ENCODE assay signal across 11 cellular contexts in the genomic region with DNA sequence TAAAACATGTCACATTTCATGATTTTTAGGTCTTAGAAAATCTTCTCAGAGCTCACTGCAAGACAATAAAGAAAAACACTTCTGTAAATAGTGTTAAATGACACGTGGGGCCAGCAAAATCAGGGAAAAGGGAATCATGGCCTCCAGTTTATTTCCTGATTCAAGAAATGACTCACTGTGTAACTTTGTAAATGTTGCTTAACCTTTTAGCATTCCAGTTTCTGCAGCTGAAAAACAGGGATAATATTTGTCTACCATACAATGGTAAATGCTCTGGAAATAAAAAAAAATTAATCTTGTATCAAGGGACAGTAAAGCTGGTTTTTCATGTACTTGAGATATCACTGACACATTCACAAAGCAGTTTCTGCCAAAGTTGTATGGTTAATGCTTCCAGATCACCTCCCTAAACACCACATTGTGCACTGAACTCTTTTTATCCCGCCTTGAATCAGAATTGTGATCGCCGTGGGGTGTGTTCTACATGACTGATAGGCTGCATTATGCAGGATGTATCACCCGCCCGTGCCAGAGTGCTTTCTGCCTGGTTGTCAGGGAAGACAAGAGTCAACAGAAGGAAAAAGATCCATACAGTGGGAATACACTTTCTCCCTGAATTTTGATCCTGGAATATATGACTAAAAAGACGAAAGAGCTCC.
DNase-seq lines count a peak whose midpoint lies in the region; ATAC-seq and TF ChIP-seq lines count a peak whose summit lies in the region.
"Had no signal": no experiment of that assay in that cellular context is flagged by ENCODE, and none has a peak within 500 bp of the region (broad histone marks: within the 10 kb centered on the region; RNA-seq: fewer than 3 reads in every experiment).

No MANE protein-coding gene starts in this region.

- DNase-seq in AG10803 (ENCODE audit: low read depth), result peak; percentile 76
- DNase-seq in MG63, result peak; percentile 83
- DNase-seq in dermis microvascular lymphatic vessel endothelial cell (ENCODE audit: low read depth in 2 of 2), result peak; percentile 79
- DNase-seq in mucosa of descending colon, result peak; percentile 62 to 74 (median 66)
- DNase-seq in effector memory CD8-positive, alpha-beta T cell, result no peak
- no peak for DNase-seq in COR-L47 (lab: John Stamatoyannopoulos, UW)
- no peak for DNase-seq in GM19238 (ENCODE audit: insufficient read length, low spot score)
- no peak for DNase-seq in stimulated activated naive B cell treated with anti-CD40 and anti-IgM and Interleukin-4, amounts not matched to agents 10 μg/mL and 1 μg/mL and 100 μg/mL, for 72 hours
- DNase-seq: activated effector memory CD4-positive, alpha-beta T cell treated with Interleukin-2 at 50 U/mL for 16 hours; C1 segment of cervical spinal cord; substantia nigra had no signal

- no peaks in the 10 kb centered on the region for H3K36me3 Mint-ChIP-seq in effector memory CD8-positive, alpha-beta T cell (ENCODE audit: insufficient read depth)
- H3K36me3 Mint-ChIP-seq in stimulated activated naive B cell treated with anti-CD40 and anti-IgM and Interleukin-4, amounts not matched to agents 10 μg/mL and 1 μg/mL and 100 μg/mL, for 72 hours, result peaks cover 4 to 5% of the 10 kb centered on the region in 2 donors

- peak; percentile 94 for ATAC-seq in mucosa of descending colon
- ATAC-seq in effector memory CD8-positive, alpha-beta T cell (replicated peaks), result no peak
- ATAC-seq in stimulated activated naive B cell treated with anti-CD40 and anti-IgM and Interleukin-4, amounts not matched to agents 10 μg/mL and 1 μg/mL and 100 μg/mL, for 72 hours (replicated peaks), result no peak

- no peaks in the 10 kb centered on the region for H3K27me3 Mint-ChIP-seq in effector memory CD8-positive, alpha-beta T cell
- no peaks in the 10 kb centered on the region for H3K27me3 Mint-ChIP-seq in stimulated activated naive B cell treated with anti-CD40 and anti-IgM and Interleukin-4, amounts not matched to agents 10 μg/mL and 1 μg/mL and 100 μg/mL, for 72 hours

- H3K4me3 ChIP-seq in AG10803 (ENCODE audit: low read length), result no peak overlapping the region
- peak overlapping the region; percentile 14 for H3K4me3 ChIP-seq in MG63
- H3K4me3 ChIP-seq in mucosa of descending colon, result no peak overlapping the region

- no peaks in the 10 kb centered on the region for H3K9me3 ChIP-seq in MG63
- H3K9me3 ChIP-seq in mucosa of descending colon, result no peaks in the 10 kb centered on the region

- no peaks in the 10 kb centered on the region for H3K36me3 ChIP-seq in MG63
- no peaks in the 10 kb centered on the region for H3K36me3 ChIP-seq in mucosa of descending colon (ENCODE audit: low read depth)

- H3K27me3 ChIP-seq in MG63, result no peaks in the 10 kb centered on the region

- peak overlapping the region in 1 of 2 donors; percentile 36 for H3K27ac Mint-ChIP-seq in effector memory CD8-positive, alpha-beta T cell
- no peak overlapping the region for H3K27ac Mint-ChIP-seq in stimulated activated naive B cell treated with anti-CD40 and anti-IgM and Interleukin-4, amounts not matched to agents 10 μg/mL and 1 μg/mL and 100 μg/mL, for 72 hours

- H3K4me1 ChIP-seq in mucosa of descending colon (ENCODE audit: low read depth), result peaks cover 15% of the 10 kb centered on the region

- intact Hi-C loops in mucosa of descending colon (cut with DNase I, micrococcal nuclease), result no loop called here

- peaks cover 7 to 9% of the 10 kb centered on the region in 2 donors for H3K4me1 Mint-ChIP-seq in effector memory CD8-positive, alpha-beta T cell (ENCODE audit: low read depth in 2 of 2)
- peaks cover 12 to 22% of the 10 kb centered on the region in 2 donors for H3K4me1 Mint-ChIP-seq in stimulated activated naive B cell treated with anti-CD40 and anti-IgM and Interleukin-4, amounts not matched to agents 10 μg/mL and 1 μg/mL and 100 μg/mL, for 72 hours

- peaks cover 0 to 2% of the 10 kb centered on the region in 2 donors for H3K9me3 Mint-ChIP-seq in effector memory CD8-positive, alpha-beta T cell
- peaks cover 0 to 3% of the 10 kb centered on the region in 2 donors for H3K9me3 Mint-ChIP-seq in stimulated activated naive B cell treated with anti-CD40 and anti-IgM and Interleukin-4, amounts not matched to agents 10 μg/mL and 1 μg/mL and 100 μg/mL, for 72 hours

- no peak overlapping the region for H3K4me3 Mint-ChIP-seq in effector memory CD8-positive, alpha-beta T cell
- no peak overlapping the region for H3K4me3 Mint-ChIP-seq in stimulated activated naive B cell treated with anti-CD40 and anti-IgM and Interleukin-4, amounts not matched to agents 10 μg/mL and 1 μg/mL and 100 μg/mL, for 72 hours

- TF ChIP-seq CTCF in AG10803 (conservative IDR thresholded peaks at IDR 0.05; ENCODE audit: low read length), result no peak
- TF ChIP-seq CTCF in mucosa of descending colon (IDR thresholded peaks at IDR 0.05), result no peak

Comparison
In these comparisons a context has a peak if more than half of its experiments do, and no peak if none do; other contexts are left out.
1. DNase-seq: peak in AG10803 (single experiment), MG63 (single experiment), dermis microvascular lymphatic vessel endothelial cell (2 of 2) and mucosa of descending colon (3 of 3); none in effector memory CD8-positive, alpha-beta T cell (0 of 3), COR-L47 (single experiment), GM19238 (single experiment) and stimulated activated naive B cell treated with anti-CD40 and anti-IgM and Interleukin-4, amounts not matched to agents 10 μg/mL and 1 μg/mL and 100 μg/mL, for 72 hours (single experiment).